In genomic region chr4:105135746-105136145, GRCh38 we compare ENCODE assay signal across 16 cellular contexts. TPM values are rescaled to one million over a fixed set of nuclear protein-coding genes. Genes with fewer than 3 reads are reported as not detected.
DNase-seq lines count a peak whose midpoint lies in the region; ATAC-seq and TF ChIP-seq lines count a peak whose summit lies in the region.
"Had no signal": no experiment of that assay in that cellular context is flagged by ENCODE, and none has a peak within 500 bp of the region (broad histone marks: within the 10 kb centered on the region; RNA-seq: fewer than 3 reads in every experiment).

No MANE protein-coding gene starts in this region.

- H3K9me3 ChIP-seq in SK-N-SH (no peaks in the 10 kb centered on the region), trophoblast cell (ENCODE audit: insufficient read depth, low read depth, low read length) (no peaks in the 10 kb centered on the region), esophagus squamous epithelium (no peaks in the 10 kb centered on the region)
- H3K9me3 ChIP-seq: gastroesophageal sphincter, tibial artery had no signal

- H3K18ac ChIP-seq in trophoblast cell (ENCODE audit: low read length) = no peak overlapping the region

- H2AFZ ChIP-seq in SK-N-SH (ENCODE audit: low read depth) (no peak overlapping the region), trophoblast cell (ENCODE audit: insufficient read depth, low read length, poor library complexity) (no peak overlapping the region)

- no peak overlapping the region for H4K12ac ChIP-seq in trophoblast cell (ENCODE audit: low read depth, low read length)

- no peak overlapping the region for H2AK5ac ChIP-seq in trophoblast cell (ENCODE audit: low read length)

- no peak overlapping the region for H3K27ac ChIP-seq in SK-N-SH (ENCODE audit: low read depth in 2 of 2, low read length in 1 of 2)
- peak overlapping the region; percentile 48 for H3K27ac ChIP-seq in trophoblast cell (ENCODE audit: low read depth, low read length)
- no peak overlapping the region for H3K27ac ChIP-seq in esophagus squamous epithelium
- H3K27ac ChIP-seq: gastroesophageal sphincter, tibial artery had no signal

- no peaks in the 10 kb centered on the region for H3K9me3 Mint-ChIP-seq in T-helper 2 cell treated with Interferon-gamma antibody and Interleukin-4, amounts not matched to agents 5 μg/mL and 100 μg/mL, for 36 hours
- H3K9me3 Mint-ChIP-seq: CD8-positive, alpha-beta memory T cell had no signal

- no peak overlapping the region for H4K91ac ChIP-seq in trophoblast cell (ENCODE audit: low read depth, low read length)

- H3K4me2 ChIP-seq in SK-N-SH (no peak overlapping the region), trophoblast cell (ENCODE audit: low read length) (no peak overlapping the region)

- no peaks in the 10 kb centered on the region for H3K9me2 ChIP-seq in SK-N-SH

- TF ChIP-seq CTCF in SK-N-SH (IDR thresholded peaks at IDR 0.05) (no peak), esophagus squamous epithelium (IDR thresholded peaks at IDR 0.05) (no peak)

- TF ChIP-seq RAD21 in SK-N-SH (IDR thresholded peaks at IDR 0.05; ENCODE audit: low read length) = no peak

- no peak overlapping the region for H2BK5ac ChIP-seq in trophoblast cell (ENCODE audit: low read depth, low read length, poor library complexity)

- no peak for TF ChIP-seq POLR2A in esophagus squamous epithelium (IDR thresholded peaks at IDR 0.05)

- 0 out of 4 replicates have a peak, but pooled peaks cover 0 to 7% of the 10 kb centered on the region in 2 experiments for H3K4me1 ChIP-seq in SK-N-SH (ENCODE audit: control insufficient read depth in 1 of 2, insufficient read depth in 2 of 2, low read depth in 1 of 2, low read length in 1 of 2)
- no peaks in the 10 kb centered on the region for H3K4me1 ChIP-seq in trophoblast cell (ENCODE audit: control insufficient read depth in 1 of 2, insufficient read depth in 2 of 2, low read length in 2 of 2)
- H3K4me1 ChIP-seq in esophagus squamous epithelium = peaks cover 0 to 14% (median 0%) of the 10 kb centered on the region in 3 donors
- H3K4me1 ChIP-seq: gastroesophageal sphincter, tibial artery had no signal

- no peak overlapping the region for H4K8ac ChIP-seq in trophoblast cell (ENCODE audit: low read depth, low read length)

- H3K4me1 Mint-ChIP-seq in T-helper 2 cell treated with Interferon-gamma antibody and Interleukin-4, amounts not matched to agents 5 μg/mL and 100 μg/mL, for 36 hours (ENCODE audit: low read depth) = peaks cover 3% of the 10 kb centered on the region
- H3K4me1 Mint-ChIP-seq: CD8-positive, alpha-beta memory T cell had no signal

- H3F3A ChIP-seq in SK-N-SH (replicated peaks; ENCODE audit: insufficient read depth) = no peaks in the 10 kb centered on the region

- H3K79me1 ChIP-seq in trophoblast cell (ENCODE audit: low read length) = no peaks in the 10 kb centered on the region

- H3K36me3 Mint-ChIP-seq in T-helper 2 cell treated with Interferon-gamma antibody and Interleukin-4, amounts not matched to agents 5 μg/mL and 100 μg/mL, for 36 hours (ENCODE audit: low read depth) = no peaks in the 10 kb centered on the region
- H3K36me3 Mint-ChIP-seq: CD8-positive, alpha-beta memory T cell had no signal

- H3K27me3 ChIP-seq in SK-N-SH (ENCODE audit: insufficient read depth) = no peaks in the 10 kb centered on the region
- H3K27me3 ChIP-seq in trophoblast cell (ENCODE audit: insufficient read depth, low read length) = no peaks in the 10 kb centered on the region
- no peaks in the 10 kb centered on the region for H3K27me3 ChIP-seq in esophagus squamous epithelium
- H3K27me3 ChIP-seq: gastroesophageal sphincter, tibial artery had no signal

- no peaks in the 10 kb centered on the region for H4K20me1 ChIP-seq in SK-N-SH (ENCODE audit: insufficient read depth)

- TF ChIP-seq EP300 in SK-N-SH (IDR thresholded peaks at IDR 0.05; ENCODE audit: borderline replicate concordance in 1 of 2, low read depth in 1 of 2, low read length in 1 of 2) = no peak

- intact Hi-C loops in esophagus squamous epithelium (cut with DNase I) = no loop called here

- no peak overlapping the region for H3K4ac ChIP-seq in trophoblast cell (ENCODE audit: low read depth, low read length)

- DNase-seq in SK-N-SH (no peak), trophoblast cell (peak in 1 of 2 donors; percentile 62), esophagus squamous epithelium (lab: John Stamatoyannopoulos, UW) (no peak)
- DNase-seq in T-helper 2 cell treated with Interferon-gamma antibody and Interleukin-4, amounts not matched to agents 5 μg/mL and 100 μg/mL, for 36 hours (ENCODE audit: low spot score) = no peak
- DNase-seq: CD8-positive, alpha-beta memory T cell; IMR-90; kidney; NCI-H1930; tibial artery had no signal

- CTCF ChIA-PET in SK-N-SH (lab: Yijun Ruan, JAX) = no interaction called here

- H3K79me2 ChIP-seq in SK-N-SH (ENCODE audit: insufficient read depth) (no peaks in the 10 kb centered on the region), trophoblast cell (ENCODE audit: control insufficient read depth, insufficient read depth, low read length, poor library complexity) (no peaks in the 10 kb centered on the region)

- H3K23ac ChIP-seq in trophoblast cell (ENCODE audit: low read length) = no peak overlapping the region

- no peak overlapping the region for H2BK120ac ChIP-seq in trophoblast cell (ENCODE audit: insufficient read depth, low read length, poor library complexity)

- H3K36me3 ChIP-seq in SK-N-SH (replicated peaks in 1 of 2; ENCODE audit: control insufficient read depth in 1 of 2, insufficient read depth in 2 of 2, low read length in 1 of 2) (no peaks in the 10 kb centered on the region), trophoblast cell (ENCODE audit: control insufficient read depth in 1 of 2, insufficient read depth in 2 of 2, low read length in 2 of 2) (no peaks in the 10 kb centered on the region), esophagus squamous epithelium (no peaks in the 10 kb centered on the region)
- H3K36me3 ChIP-seq: gastroesophageal sphincter, tibial artery had no signal

- H3K4me3 Mint-ChIP-seq in T-helper 2 cell treated with Interferon-gamma antibody and Interleukin-4, amounts not matched to agents 5 μg/mL and 100 μg/mL, for 36 hours = no peak overlapping the region
- H3K4me3 Mint-ChIP-seq: CD8-positive, alpha-beta memory T cell had no signal

- ATAC-seq in GM18868 (IDR thresholded peaks at IDR 0.05; ENCODE audit: unreplicated experiment) (peak; percentile 68), HG03457 (IDR thresholded peaks at IDR 0.05; ENCODE audit: unreplicated experiment) (peak; percentile 44), GM19467 (IDR thresholded peaks at IDR 0.05; ENCODE audit: unreplicated experiment) (no peak), GM21723 (IDR thresholded peaks at IDR 0.05; ENCODE audit: unreplicated experiment) (no peak)
- ATAC-seq: gastroesophageal sphincter, HCT116 had no signal

- H2BK12ac ChIP-seq in trophoblast cell (ENCODE audit: low read length) = no peak overlapping the region

- 73% methylated on average over 2 of the region's 2 CpGs for WGBS in SK-N-SH (ENCODE audit: low lambda C conversion rate)
- no CpG with 5 or more reads among the region's 2 CpGs for WGBS in trophoblast cell (ENCODE audit: extremely low coverage, insufficient coverage, insufficient read length)
- WGBS in esophagus squamous epithelium, 2 donors = 76 to 79% methylated on average over 2 of the region's 2 CpGs

- no peak overlapping the region for H3K27ac Mint-ChIP-seq in T-helper 2 cell treated with Interferon-gamma antibody and Interleukin-4, amounts not matched to agents 5 μg/mL and 100 μg/mL, for 36 hours
- H3K27ac Mint-ChIP-seq: CD8-positive, alpha-beta memory T cell; progenitor cell of endocrine pancreas had no signal

- H3K9ac ChIP-seq in SK-N-SH (no peak overlapping the region), trophoblast cell (ENCODE audit: low read length) (no peak overlapping the region)

- POLR2A ChIA-PET in SK-N-SH (lab: Yijun Ruan, JAX) = no interaction called here

- no peak overlapping the region for H3K14ac ChIP-seq in trophoblast cell (ENCODE audit: low read length)

- no peaks in the 10 kb centered on the region for H3K27me3 Mint-ChIP-seq in T-helper 2 cell treated with Interferon-gamma antibody and Interleukin-4, amounts not matched to agents 5 μg/mL and 100 μg/mL, for 36 hours (ENCODE audit: low read depth)
- H3K27me3 Mint-ChIP-seq: progenitor cell of endocrine pancreas had no signal

- H3K4me3 ChIP-seq in SK-N-SH (ENCODE audit: low read depth in 2 of 2, low read length in 1 of 2) (no peak overlapping the region), trophoblast cell (ENCODE audit: low read depth, low read length) (no peak overlapping the region), esophagus squamous epithelium (no peak overlapping the region)
- H3K4me3 ChIP-seq: gastroesophageal sphincter, tibial artery had no signal

TF ChIP-seq in SK-N-SH, 30 proteins besides CTCF, POLR2A, EP300 and RAD21:
- TF ChIP-seq CHD2 (IDR thresholded peaks at IDR 0.05; ENCODE audit: low read length, partially characterized antibody) = no peak
- TF ChIP-seq TCF12 (IDR thresholded peaks at IDR 0.05) = peak; percentile 75
- TF ChIP-seq MXI1 (IDR thresholded peaks at IDR 0.05; ENCODE audit: low read depth, low read length) = no peak

RNA-seq across cellular contexts. Expression of gene TET2, which starts 10.9 kb away (rescaled TPM):
- 3.5 and 5.1 TPM in 2 replicates for polyA plus RNA-seq in SK-N-SH (2012; rRNA removed)
- 3.4 and 3.5 TPM in 2 replicates for polyA plus RNA-seq in SK-N-SH (2012; cell fraction: cytosol; rRNA removed)
- polyA plus RNA-seq in SK-N-SH (2012; cell fraction: nucleus; rRNA removed) = 6.2 and 12.3 TPM in 2 replicates
- polyA plus RNA-seq in trophoblast cell (2013) = 22.8 TPM in 2 replicates
- 10 to 100 TPM; 19.1 to 36.8 (median 30.4) TPM for total RNA-seq in esophagus squamous epithelium

Comparison
In these comparisons a context has a peak if more than half of its experiments do, and no peak if none do; other contexts are left out.
1. ATAC-seq: peak in GM18868 (single experiment) and HG03457 (single experiment); none in GM19467 (single experiment) and GM21723 (single experiment).